ENCODE assay signal across 13 cellular contexts in the genomic region with DNA sequence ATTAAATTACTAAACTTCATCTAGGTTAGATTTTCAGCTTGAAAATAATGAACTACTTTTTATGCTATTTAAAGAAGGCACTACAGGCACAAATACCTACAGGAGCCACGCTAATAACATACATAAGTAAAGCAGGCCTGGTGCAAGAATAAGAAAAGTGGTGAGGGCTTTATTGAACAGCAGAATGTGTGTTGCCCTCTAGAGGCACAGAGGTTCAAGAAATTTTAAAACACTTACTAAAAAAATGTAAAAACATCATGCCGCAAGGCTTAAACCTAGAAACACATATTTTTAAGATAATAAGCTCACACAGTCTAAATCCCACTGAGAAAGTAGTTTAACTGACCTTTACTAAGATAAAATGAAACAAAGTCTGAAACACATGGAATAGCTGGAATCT. TPM values are rescaled to one million over a fixed set of nuclear protein-coding genes. Genes with fewer than 3 reads are reported as not detected.
DNase-seq lines count a peak whose midpoint lies in the region; ATAC-seq, FAIRE-seq and TF ChIP-seq lines count a peak whose summit lies in the region.
"Had no signal": no experiment of that assay in that cellular context is flagged by ENCODE, and none has a peak within 500 bp of the region (broad histone marks: within the 10 kb centered on the region; RNA-seq: fewer than 3 reads in every experiment).

No MANE protein-coding gene starts in this region.

- H3K4me1 ChIP-seq in DOHH2 (ENCODE audit: control insufficient read depth, low read length) (peaks cover 48% of the 10 kb centered on the region), osteoblast (ENCODE audit: insufficient read depth, low read length) (no peaks in the 10 kb centered on the region)

- H3K27ac ChIP-seq in DOHH2 (ENCODE audit: low read depth, low read length) (no peak overlapping the region), osteoblast (ENCODE audit: low read depth, low read length) (no peak overlapping the region)

- H3K36me3 ChIP-seq in DOHH2 (ENCODE audit: control insufficient read depth, low read length) (no peaks in the 10 kb centered on the region; the same call in 1 of the 2 replicates), bronchial epithelial cell (ENCODE audit: control insufficient read depth, insufficient read depth, low read length) (no peaks in the 10 kb centered on the region), osteoblast (ENCODE audit: insufficient read depth, low read length) (no peaks in the 10 kb centered on the region)

- H4K20me1 ChIP-seq in DOHH2 (ENCODE audit: control insufficient read depth, insufficient read depth, low read depth, low read length) (peaks cover 8% of the 10 kb centered on the region; the same call in 1 of the 2 replicates), osteoblast (ENCODE audit: insufficient read depth, low read length) (peaks cover 56% of the 10 kb centered on the region)

- peaks cover 13% of the 10 kb centered on the region; the same call in 1 of the 2 replicates for H3F3A ChIP-seq in DOHH2 (ENCODE audit: control insufficient read depth, insufficient read depth)

- H3K4me3 ChIP-seq in DOHH2 (ENCODE audit: low read length) (no peak overlapping the region), bronchial epithelial cell (ENCODE audit: low read depth, low read length) (no peak overlapping the region), osteoblast (ENCODE audit: insufficient read depth, low read length) (no peak overlapping the region)

- DNase-seq in Kasumi-1 (lab: John Stamatoyannopoulos, UW) (peak; percentile 52 to 71), bronchial epithelial cell (ENCODE audit: low read depth) (no peak), osteoblast (ENCODE audit: insufficient read length, low spot score, missing footprints) (no peak), NCI-H524 (lab: John Stamatoyannopoulos, UW) (no peak)
- DNase-seq: DMS79 treated with DMSO at 0.1 percent for 48 hours, hypothalamus, NCI-H446, right cardiac atrium had no signal

- H3K9me3 ChIP-seq in DOHH2 (ENCODE audit: control insufficient read depth, insufficient read depth, low read length) (no peaks in the 10 kb centered on the region), osteoblast (ENCODE audit: low read depth, low read length) (no peaks in the 10 kb centered on the region)

- no peaks in the 10 kb centered on the region for H3K9me2 ChIP-seq in DOHH2 (replicated peaks; ENCODE audit: control insufficient read depth, low read length)

- H2AFZ ChIP-seq in osteoblast (ENCODE audit: low read length), result no peak overlapping the region

- H3K4me2 ChIP-seq in DOHH2 (ENCODE audit: low read length), result no peak overlapping the region
- H3K4me2 ChIP-seq in osteoblast (ENCODE audit: insufficient read depth, low read length), result no peak overlapping the region

- H3K27me3 ChIP-seq in DOHH2 (ENCODE audit: control insufficient read depth, low read length), result no peaks in the 10 kb centered on the region
- H3K27me3 ChIP-seq in bronchial epithelial cell (ENCODE audit: control insufficient read depth, insufficient read depth, low read length), result no peaks in the 10 kb centered on the region
- H3K27me3 ChIP-seq in osteoblast (ENCODE audit: insufficient read depth, low read length), result no peaks in the 10 kb centered on the region

- TF ChIP-seq CTCF in DOHH2 (IDR thresholded peaks at IDR 0.05; ENCODE audit: low read depth, low read length, poor library complexity, severe bottlenecking) (peak; percentile 41), bronchial epithelial cell (IDR thresholded peaks at IDR 0.05; ENCODE audit: insufficient read depth, low read length, severe bottlenecking) (peak; percentile 11), osteoblast (IDR thresholded peaks at IDR 0.05; ENCODE audit: extremely low read depth, low read depth, low read length) (peak; percentile 33)

- H3K79me2 ChIP-seq in DOHH2 (ENCODE audit: control insufficient read depth, low read length) (peaks cover 99% of the 10 kb centered on the region), osteoblast (ENCODE audit: insufficient read depth, low read length) (peaks cover 98% of the 10 kb centered on the region)

- no peak for FAIRE-seq in bronchial epithelial cell (lab: Jason Lieb, UNC)

- ATAC-seq in HG03571 (IDR thresholded peaks at IDR 0.05; ENCODE audit: unreplicated experiment), result no peak
- no peak for ATAC-seq in GM21423 (IDR thresholded peaks at IDR 0.05; ENCODE audit: unreplicated experiment)
- ATAC-seq: activated CD4-positive, CD25-positive, alpha-beta regulatory T cell treated with anti-CD3 and anti-CD28 coated beads, Interleukin-2, amount 50 U/mL, for 24 hours; right cardiac atrium; Right ventricle myocardium inferior had no signal

RNA-seq across cellular contexts. Expression of a gene that starts 20.3 kb away (rescaled TPM):
- 18.2 and 18.8 TPM in 2 replicates for total RNA-seq in bronchial epithelial cell
- 32.6 and 39.2 TPM in 2 replicates for total RNA-seq in osteoblast

Comparison
In these comparisons a context has a peak if more than half of its experiments do, and no peak if none do; other contexts are left out.
1. DNase-seq: peak in Kasumi-1 (2 of 2); none in bronchial epithelial cell (single experiment), osteoblast (single experiment) and NCI-H524 (0 of 2).
2. Peak in every context shown above with its lines, with median percentiles within 50 percentile points of each other: CTCF ChIP-seq.